Comparison of ENCODE assay signal across 10 cellular contexts in genomic region chr2:99403524-99403923, GRCh38.
A peak's percentile ranks its signal among the peaks of the same experiment; 100 is the strongest.
DNase-seq lines count a peak whose midpoint lies in the region; ATAC-seq and TF ChIP-seq lines count a peak whose summit lies in the region.
"Had no signal": no experiment of that assay in that cellular context is flagged by ENCODE, and none has a peak within 500 bp of the region (broad histone marks: within the 10 kb centered on the region; RNA-seq: fewer than 3 reads in every experiment).

No MANE protein-coding gene starts in this region.

- no peak for DNase-seq in stimulated activated naive CD8-positive, alpha-beta T cell treated with anti-CD3 and anti-CD28 coated beads, Interleukin-15, Interleukin-2, amounts not matched to agents 100 U/mL and 50 U/mL, for 24 hours
- DNase-seq in astrocyte of the hippocampus (ENCODE audit: low read depth, low spot score) (peak; percentile 64), kidney epithelial cell (ENCODE audit: low read depth) (no peak), amygdala (lab: John Stamatoyannopoulos, UW) (no peak), COLO668 (lab: John Stamatoyannopoulos, UW; ENCODE audit: unreplicated experiment) (no peak)
- DNase-seq: activated CD4-positive, alpha-beta T cell treated with anti-CD3 and anti-CD28 coated beads, Interleukin-2, amount 50 U/mL, for 4 hours; colonic mucosa had no signal

- H3K27me3 ChIP-seq in kidney epithelial cell (ENCODE audit: control insufficient read depth, insufficient read depth, low read length), result no peaks in the 10 kb centered on the region
- H3K27me3 ChIP-seq: colonic mucosa had no signal

- no peaks in the 10 kb centered on the region for H3K9me3 Mint-ChIP-seq in stimulated activated naive CD8-positive, alpha-beta T cell treated with anti-CD3 and anti-CD28 coated beads, Interleukin-15, Interleukin-2, amounts not matched to agents 100 ng/mL and 50 ng/mL, for 24 hours

- peak overlapping the region; percentile 83 for H3K27ac Mint-ChIP-seq in stimulated activated naive CD8-positive, alpha-beta T cell treated with anti-CD3 and anti-CD28 coated beads, Interleukin-15, Interleukin-2, amounts not matched to agents 100 ng/mL and 50 ng/mL, for 24 hours

- ATAC-seq in stimulated activated naive CD8-positive, alpha-beta T cell treated with anti-CD3 and anti-CD28 coated beads, Interleukin-15, Interleukin-2, amounts not matched to agents 100 U/mL and 50 U/mL, for 24 hours, result no peak
- no peak for ATAC-seq in GM21786 (IDR thresholded peaks at IDR 0.05; ENCODE audit: unreplicated experiment)
- no peak for ATAC-seq in HG03039 (IDR thresholded peaks at IDR 0.05; ENCODE audit: unreplicated experiment)

- peaks cover 23% of the 10 kb centered on the region for H3K4me1 Mint-ChIP-seq in stimulated activated naive CD8-positive, alpha-beta T cell treated with anti-CD3 and anti-CD28 coated beads, Interleukin-15, Interleukin-2, amounts not matched to agents 100 ng/mL and 50 ng/mL, for 24 hours (ENCODE audit: low read depth)

- H3K4me3 Mint-ChIP-seq in stimulated activated naive CD8-positive, alpha-beta T cell treated with anti-CD3 and anti-CD28 coated beads, Interleukin-15, Interleukin-2, amounts not matched to agents 100 ng/mL and 50 ng/mL, for 24 hours, result no peak overlapping the region

- H3K36me3 ChIP-seq in kidney epithelial cell (ENCODE audit: control insufficient read depth, insufficient read depth, low read length), result peaks cover 5% of the 10 kb centered on the region

- H3K27me3 Mint-ChIP-seq in stimulated activated naive CD8-positive, alpha-beta T cell treated with anti-CD3 and anti-CD28 coated beads, Interleukin-15, Interleukin-2, amounts not matched to agents 100 ng/mL and 50 ng/mL, for 24 hours, result no peaks in the 10 kb centered on the region

- TF ChIP-seq CTCF in kidney epithelial cell (IDR thresholded peaks at IDR 0.05; ENCODE audit: insufficient read depth, low read length, poor library complexity, severe bottlenecking), result peak; percentile 30

- H3K4me3 ChIP-seq in kidney epithelial cell (ENCODE audit: low read depth, low read length), result no peak overlapping the region
- H3K4me3 ChIP-seq: colonic mucosa had no signal

- H3K36me3 Mint-ChIP-seq in stimulated activated naive CD8-positive, alpha-beta T cell treated with anti-CD3 and anti-CD28 coated beads, Interleukin-15, Interleukin-2, amounts not matched to agents 100 ng/mL and 50 ng/mL, for 24 hours (ENCODE audit: low read depth), result peaks cover 76% of the 10 kb centered on the region
